Comparison of ENCODE assay signal across 16 cellular contexts in genomic region chr3:21140785-21141184, GRCh38.
DNase-seq lines count a peak whose midpoint lies in the region; ATAC-seq and TF ChIP-seq lines count a peak whose summit lies in the region.
"Had no signal": no experiment of that assay in that cellular context is flagged by ENCODE, and none has a peak within 500 bp of the region (broad histone marks: within the 10 kb centered on the region; RNA-seq: fewer than 3 reads in every experiment).

No MANE protein-coding gene starts in this region.

- peaks cover 0 to 6% of the 10 kb centered on the region in 2 experiments; a peak in 3 of 5 replicates for H3K9me3 Mint-ChIP-seq in H9

- no peaks in the 10 kb centered on the region for H3K27me3 Mint-ChIP-seq in H9 (ENCODE audit: low read depth)
- H3K27me3 Mint-ChIP-seq: CD4-positive, alpha-beta memory T cell had no signal

- no peak overlapping the region for H3K4ac ChIP-seq in H9 (ENCODE audit: low read depth, low read length)

- H2BK5ac ChIP-seq in H9 (ENCODE audit: insufficient read length, low read length), result no peak overlapping the region

- no peak overlapping the region for H3K4me3 Mint-ChIP-seq in H9
- H3K4me3 Mint-ChIP-seq: CD14-positive monocyte; CD4-positive, alpha-beta memory T cell had no signal

- H2BK20ac ChIP-seq in H9 (ENCODE audit: low read depth, low read length, poor library complexity, severe bottlenecking), result no peak overlapping the region

- no peaks in the 10 kb centered on the region for H3K79me2 ChIP-seq in H9 (ENCODE audit: insufficient read depth, low read length)

- H3K27ac ChIP-seq in H9 (ENCODE audit: insufficient read length, low read depth, low read length), result no peak overlapping the region
- H3K27ac ChIP-seq: BLaER1, HL-60 had no signal

- DNase-seq in NCI-H526 (lab: John Stamatoyannopoulos, UW) (peak; percentile 43 to 47), NCI-H526 treated with DMSO at 0.1 percent for 48 hours (lab: John Stamatoyannopoulos, UW) (no peak), H9 (no peak), NT2/D1 (ENCODE audit: low read depth, low spot score) (peak; percentile 11), iPS DF 19.7 (ENCODE audit: low read depth, low spot score) (peak; percentile 0), NCI-H1694 treated with DMSO at 0.1 percent for 48 hours (lab: John Stamatoyannopoulos, UW) (no peak), HCEC 1CT (no peak)
- DNase-seq: 8988T; Calu3; CD4-positive, alpha-beta memory T cell; GOT3 had no signal

- no peak overlapping the region for H4K5ac ChIP-seq in H9 (ENCODE audit: insufficient read length, low read depth, low read length)

- H3K18ac ChIP-seq in H9 (ENCODE audit: insufficient read length, low read depth, low read length), result no peak overlapping the region

- no peak overlapping the region for H4K8ac ChIP-seq in H9 (replicated peaks; ENCODE audit: insufficient read length, low read depth, low read length)

- no peak overlapping the region for H3T11ph ChIP-seq in H9 (ENCODE audit: low read length)

- peaks cover 10% of the 10 kb centered on the region in 2 experiments for H3K4me1 Mint-ChIP-seq in H9
- H3K4me1 Mint-ChIP-seq: CD14-positive monocyte; CD4-positive, alpha-beta memory T cell had no signal

- no peak overlapping the region for H3K4me3 ChIP-seq in NT2/D1 (ENCODE audit: insufficient read length, low read depth)
- H3K4me3 ChIP-seq: BLaER1, HAP-1 had no signal

- no peaks in the 10 kb centered on the region for H4K20me1 ChIP-seq in H9 (ENCODE audit: control insufficient read depth, insufficient read depth, insufficient read length)
- H4K20me1 ChIP-seq: BLaER1 had no signal

- peak overlapping the region in 2 of 3 experiments; percentile 58; a peak in 2 of 7 replicates for H3K27ac Mint-ChIP-seq in H9
- H3K27ac Mint-ChIP-seq: CD14-positive monocyte had no signal

- no peaks in the 10 kb centered on the region for H3K36me3 Mint-ChIP-seq in H9 (ENCODE audit: insufficient read depth in 1 of 3, low read depth in 3 of 3)
- H3K36me3 Mint-ChIP-seq: CD14-positive monocyte; CD4-positive, alpha-beta memory T cell had no signal

- no peak overlapping the region for H3K14ac ChIP-seq in H9 (ENCODE audit: insufficient read depth, low read length)

- H3K27me3 ChIP-seq in H9 (ENCODE audit: insufficient read depth, low read length) (no peaks in the 10 kb centered on the region), NT2/D1 (ENCODE audit: insufficient read depth, insufficient read length) (no peaks in the 10 kb centered on the region)
- H3K27me3 ChIP-seq: BLaER1 had no signal

- no peaks in the 10 kb centered on the region for H3K23me2 ChIP-seq in H9 (ENCODE audit: insufficient read length, low read depth, low read length, poor library complexity, severe bottlenecking)

- H3K23ac ChIP-seq in H9 (ENCODE audit: insufficient read length, low read depth, low read length), result no peak overlapping the region

- WGBS in H9 (ENCODE audit: extremely low coverage, insufficient read length, low lambda C conversion rate), result no CpG with 5 or more reads among the region's 1 CpG

- H3K56ac ChIP-seq in H9 (ENCODE audit: insufficient read length, low read depth, low read length), result no peak overlapping the region

- no peak overlapping the region for H2BK15ac ChIP-seq in H9 (ENCODE audit: low read depth, low read length)

- no peaks in the 10 kb centered on the region for H3K9me3 ChIP-seq in H9 (ENCODE audit: control insufficient read depth, low read depth, low read length)
- no peaks in the 10 kb centered on the region for H3K9me3 ChIP-seq in NT2/D1 (ENCODE audit: insufficient read depth, low read length)
- H3K9me3 ChIP-seq: BLaER1, HAP-1 had no signal

- no peak for TF ChIP-seq CTCF in H9 (conservative IDR thresholded peaks at IDR 0.05)

- H4K91ac ChIP-seq in H9 (ENCODE audit: insufficient read length, low read depth, low read length), result no peak overlapping the region

- no peaks in the 10 kb centered on the region for H3K79me1 ChIP-seq in H9 (ENCODE audit: insufficient read depth, low read depth, low read length, poor library complexity, severe bottlenecking)

- peaks cover 3% of the 10 kb centered on the region for H3K4me1 ChIP-seq in H9 (ENCODE audit: insufficient read depth, low read length)
- H3K4me1 ChIP-seq in NT2/D1 (ENCODE audit: insufficient read depth, insufficient read length), result no peaks in the 10 kb centered on the region
- H3K4me1 ChIP-seq: BLaER1, HAP-1 had no signal

- H3K9ac ChIP-seq in H9 (ENCODE audit: extremely low read depth, insufficient read length, low read length), result no peak overlapping the region
- no peak overlapping the region for H3K9ac ChIP-seq in NT2/D1 (ENCODE audit: insufficient read length, low read depth)
- H3K9ac ChIP-seq: BLaER1 had no signal

- ATAC-seq in GM21526 (IDR thresholded peaks at IDR 0.05; ENCODE audit: low FRiP score, unreplicated experiment), result no peak

- no peaks in the 10 kb centered on the region for H3K36me3 ChIP-seq in NT2/D1 (ENCODE audit: insufficient read depth, insufficient read length, low read length)
- H3K36me3 ChIP-seq: BLaER1, HAP-1 had no signal

- H2AFZ ChIP-seq in H9 (ENCODE audit: low read length), result no peak overlapping the region

- no peak overlapping the region for H2BK12ac ChIP-seq in H9 (ENCODE audit: insufficient read length, low read depth, low read length)

- H2BK120ac ChIP-seq in H9 (ENCODE audit: low read depth, low read length, poor library complexity, severe bottlenecking), result no peak overlapping the region

- H2AK5ac ChIP-seq in H9 (ENCODE audit: insufficient read length, low read length), result no peak overlapping the region

- H3K4me2 ChIP-seq in H9 (ENCODE audit: insufficient read depth, insufficient read length, low read length), result no peak overlapping the region
- H3K4me2 ChIP-seq: BLaER1 had no signal

Comparison
In these comparisons a context has a peak if more than half of its experiments do, and no peak if none do; other contexts are left out.
1. DNase-seq: peak in NCI-H526 (2 of 2), NT2/D1 (single experiment) and iPS DF 19.7 (single experiment); none in NCI-H526 treated with DMSO at 0.1 percent for 48 hours (single experiment), H9 (single experiment), NCI-H1694 treated with DMSO at 0.1 percent for 48 hours (single experiment) and HCEC 1CT (single experiment).